In the genomic region with DNA sequence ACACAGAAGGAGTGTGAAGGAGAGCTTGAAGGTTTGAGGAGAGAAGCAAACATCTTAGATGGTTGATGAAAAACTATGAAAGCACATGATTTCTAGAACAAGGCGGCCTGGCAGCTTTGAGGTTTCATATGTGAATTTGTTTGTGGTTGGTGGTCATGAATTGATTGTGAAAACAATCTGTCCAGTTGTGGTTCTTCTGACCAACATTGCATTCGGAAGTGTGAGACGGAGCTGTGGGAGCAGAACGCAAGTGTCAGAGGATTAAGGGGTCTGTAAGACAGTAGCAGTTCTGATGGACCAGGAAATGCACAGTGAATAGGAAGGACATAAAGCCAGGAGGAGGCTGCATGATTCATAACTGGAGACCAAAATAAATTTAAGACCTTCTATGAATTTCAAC, we compare ENCODE assay signal across 25 cellular contexts.
"Had no signal": no experiment of that assay in that cellular context is flagged by ENCODE, and none has a peak within 500 bp of the region (broad histone marks: within the 10 kb centered on the region; RNA-seq: fewer than 3 reads in every experiment).

No MANE protein-coding gene starts in this region.

- H3K4me3 Mint-ChIP-seq: effector memory CD8-positive, alpha-beta T cell; naive thymus-derived CD8-positive, alpha-beta T cell; nephron progenitor cell; stimulated activated naive CD8-positive, alpha-beta T cell treated with anti-CD3 and anti-CD28 coated beads, Interleukin-15, amount 100 ng/mL, for 72 hours had no signal

- H3K27ac Mint-ChIP-seq: effector memory CD8-positive, alpha-beta T cell; naive thymus-derived CD8-positive, alpha-beta T cell; stimulated activated naive CD8-positive, alpha-beta T cell treated with anti-CD3 and anti-CD28 coated beads, Interleukin-15, amount 100 ng/mL, for 72 hours had no signal

- H3K4me1 Mint-ChIP-seq: naive thymus-derived CD8-positive, alpha-beta T cell; nephron progenitor cell; stimulated activated naive CD8-positive, alpha-beta T cell treated with anti-CD3 and anti-CD28 coated beads, Interleukin-15, amount 100 ng/mL, for 72 hours had no signal

- H3K9me3 ChIP-seq: esophagus squamous epithelium, lower lobe of right lung, ovary, right lobe of liver, transverse colon, upper lobe of right lung, uterus had no signal

- H3K36me3 Mint-ChIP-seq: naive thymus-derived CD8-positive, alpha-beta T cell had no signal

- H3K4me1 ChIP-seq: esophagus squamous epithelium, lower lobe of right lung, right lobe of liver, suprapubic skin, transverse colon, upper lobe of right lung, uterus had no signal

- H3K27me3 ChIP-seq: esophagus squamous epithelium, ovary, right lobe of liver, suprapubic skin, transverse colon, upper lobe of right lung, uterus had no signal

- FAIRE-seq: endometrium, frontal cortex, keratinocyte, small intestine had no signal

- ATAC-seq: effector memory CD8-positive, alpha-beta T cell; left ventricle myocardium superior; lower lobe of right lung; naive thymus-derived CD8-positive, alpha-beta T cell; right lobe of liver; stimulated activated naive CD8-positive, alpha-beta T cell treated with anti-CD3 and anti-CD28 coated beads, Interleukin-15, amount 100 ng/mL, for 72 hours; upper lobe of right lung had no signal

- H3K27ac ChIP-seq: esophagus squamous epithelium, lower lobe of right lung, ovary, right lobe of liver, suprapubic skin, transverse colon, upper lobe of right lung, uterus had no signal

- H3K36me3 ChIP-seq: esophagus squamous epithelium, lower lobe of right lung, ovary, right lobe of liver, suprapubic skin, transverse colon, upper lobe of right lung, uterus had no signal

- DNase-seq: cortex of kidney; effector memory CD8-positive, alpha-beta T cell; erythroblast; esophagus squamous epithelium; head of caudate nucleus; left ventricle myocardium superior; lower lobe of right lung; naive thymus-derived CD8-positive, alpha-beta T cell; nephron progenitor cell; occipital lobe; ovary; posterior cingulate gyrus; right lobe of liver; small intestine; stimulated activated CD4-positive, alpha-beta T cell treated with anti-CD3 and anti-CD28 coated beads, Interleukin-15, amount 100 ng/mL, for 24 hours; stimulated activated CD4-positive, alpha-beta T cell treated with anti-CD3 and anti-CD28 coated beads, Interleukin-2, amount 100 ng/mL, for 48 hours; stimulated activated naive CD4-positive, alpha-beta T cell; stimulated activated naive CD8-positive, alpha-beta T cell treated with anti-CD3 and anti-CD28 coated beads, Interleukin-15, amount 100 ng/mL, for 72 hours; transverse colon; upper lobe of right lung; uterus had no signal

- H3K27me3 Mint-ChIP-seq: effector memory CD8-positive, alpha-beta T cell; naive thymus-derived CD8-positive, alpha-beta T cell; stimulated activated naive CD8-positive, alpha-beta T cell treated with anti-CD3 and anti-CD28 coated beads, Interleukin-15, amount 100 ng/mL, for 72 hours had no signal

- H3K9me3 Mint-ChIP-seq: nephron progenitor cell had no signal

- H3K4me3 ChIP-seq: esophagus squamous epithelium, lower lobe of right lung, ovary, right lobe of liver, suprapubic skin, transverse colon, upper lobe of right lung, uterus had no signal
